Comparison of ENCODE assay signal across 30 cellular contexts in the genomic region with DNA sequence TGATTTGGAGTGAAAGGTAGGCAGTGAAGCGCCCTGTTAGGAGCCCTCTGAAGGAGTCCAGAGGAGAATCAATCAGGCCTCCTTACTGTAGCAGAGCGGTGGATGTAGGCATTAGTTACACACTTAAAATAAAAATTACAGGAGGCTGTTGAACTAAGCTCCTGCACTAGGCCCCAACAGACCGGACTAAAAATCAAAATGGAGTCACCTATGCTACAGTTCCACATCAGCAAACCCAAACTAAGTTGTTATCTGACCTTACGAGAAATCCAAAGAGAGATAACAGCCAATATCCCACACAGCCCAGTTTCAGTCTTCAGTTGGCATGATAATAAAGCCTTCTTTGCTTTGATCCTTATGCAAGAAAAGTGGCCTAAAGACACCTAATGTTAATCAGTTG.
"Had no signal": no experiment of that assay in that cellular context is flagged by ENCODE, and none has a peak within 500 bp of the region (broad histone marks: within the 10 kb centered on the region; RNA-seq: fewer than 3 reads in every experiment).

No MANE protein-coding gene starts in this region.

- H3K27ac ChIP-seq: adrenal gland, body of pancreas, esophagus muscularis mucosa, foreskin keratinocyte, gastrocnemius medialis, heart left ventricle had no signal

- H3K27me3 ChIP-seq: adrenal gland, body of pancreas, esophagus muscularis mucosa, foreskin keratinocyte, gastrocnemius medialis, heart left ventricle had no signal

- H3K4me3 ChIP-seq: adrenal gland, body of pancreas, esophagus muscularis mucosa, gastrocnemius medialis, heart left ventricle had no signal

- FAIRE-seq: colon had no signal

- DNase-seq: activated CD4-positive, alpha-beta memory T cell treated with anti-CD3 and anti-CD28 coated beads, Interleukin-2, amount 10 ng/mL, durations not matched to agents 7 days and 5 days; activated CD4-positive, alpha-beta T cell treated with anti-CD3 and anti-CD28 coated beads for 1 hour; activated CD4-positive, alpha-beta T cell treated with anti-CD3 and anti-CD28 coated beads for 4 hours; activated CD4-positive, alpha-beta T cell treated with anti-CD3 and anti-CD28 coated beads, Interleukin-2, amount 10 ng/mL, durations not matched to agents 7 days and 5 days; activated CD4-positive, alpha-beta T cell treated with anti-CD3 and anti-CD28 coated beads, Interleukin-2, amount 50 U/mL, for 4 hours; activated effector memory CD4-positive, alpha-beta T cell treated with anti-CD3 and anti-CD28 coated beads, Interleukin-2, amount 50 U/mL, for 16 hours; activated naive CD4-positive, alpha-beta T cell treated with anti-CD3 and anti-CD28 coated beads for 36 hours; activated naive CD8-positive, alpha-beta T cell treated with anti-CD3 and anti-CD28 coated beads for 36 hours; activated naive CD8-positive, alpha-beta T cell treated with anti-CD3 and anti-CD28 coated beads, Interleukin-2, amount 50 U/mL, for 24 hours; activated T-cell treated with anti-CD3 and anti-CD28 coated beads, Interleukin-2, amount 50 U/mL, for 4 hours; adrenal gland; amygdala; aorta; body of pancreas; caudate nucleus; cortex of kidney; dermis blood vessel endothelial cell; effector CD4-positive, alpha-beta T cell; effector memory CD8-positive, alpha-beta T cell; erythroblast; foreskin keratinocyte; gastrocnemius medialis; glutamatergic neuron; heart left ventricle; T-helper 17 cell had no signal

- H3K4me3 Mint-ChIP-seq: activated CD4-positive, alpha-beta memory T cell treated with anti-CD3 and anti-CD28 coated beads, Interleukin-2, amount 10 ng/mL, durations not matched to agents 7 days and 5 days; activated CD4-positive, alpha-beta T cell treated with anti-CD3 and anti-CD28 coated beads, Interleukin-2, amount 10 ng/mL, durations not matched to agents 7 days and 5 days; activated naive CD4-positive, alpha-beta T cell treated with anti-CD3 and anti-CD28 coated beads for 36 hours; activated naive CD4-positive, alpha-beta T cell treated with anti-CD3 and anti-CD28 coated beads, Interleukin-2, amount 50 U/mL, for 24 hours; activated naive CD8-positive, alpha-beta T cell treated with anti-CD3 and anti-CD28 coated beads for 36 hours; activated naive CD8-positive, alpha-beta T cell treated with anti-CD3 and anti-CD28 coated beads, Interleukin-2, amount 50 U/mL, for 24 hours; activated T-cell treated with anti-CD3 and anti-CD28 coated beads, Interleukin-2, amount 50 U/mL, for 4 hours; activated T-helper 17 cell treated with anti-CD3 and anti-CD28 coated beads, Interleukin-2, amount 50 U/mL, for 72 hours; effector memory CD8-positive, alpha-beta T cell; T-helper 17 cell; T-helper 2 cell treated with Interferon-gamma antibody and Interleukin-4, amounts not matched to agents 5 μg/mL and 100 μg/mL, for 36 hours had no signal

- H3K27me3 Mint-ChIP-seq: activated CD4-positive, alpha-beta memory T cell treated with anti-CD3 and anti-CD28 coated beads, Interleukin-2, amount 10 ng/mL, durations not matched to agents 7 days and 5 days; activated CD4-positive, alpha-beta T cell treated with anti-CD3 and anti-CD28 coated beads, Interleukin-2, amount 10 ng/mL, durations not matched to agents 7 days and 5 days; activated naive CD4-positive, alpha-beta T cell treated with anti-CD3 and anti-CD28 coated beads, Interleukin-2, amount 50 U/mL, for 24 hours; activated naive CD8-positive, alpha-beta T cell treated with anti-CD3 and anti-CD28 coated beads for 36 hours; activated T-helper 17 cell treated with anti-CD3 and anti-CD28 coated beads, Interleukin-2, amount 50 U/mL, for 72 hours; effector memory CD8-positive, alpha-beta T cell; T-helper 17 cell had no signal

- H3K36me3 ChIP-seq: adrenal gland, esophagus muscularis mucosa, gastrocnemius medialis, heart left ventricle had no signal

- H3K27ac Mint-ChIP-seq: activated CD4-positive, alpha-beta memory T cell treated with anti-CD3 and anti-CD28 coated beads, Interleukin-2, amount 10 ng/mL, durations not matched to agents 7 days and 5 days; activated CD4-positive, alpha-beta T cell treated with anti-CD3 and anti-CD28 coated beads, Interleukin-2, amount 10 ng/mL, durations not matched to agents 7 days and 5 days; activated naive CD4-positive, alpha-beta T cell treated with anti-CD3 and anti-CD28 coated beads for 36 hours; activated naive CD4-positive, alpha-beta T cell treated with anti-CD3 and anti-CD28 coated beads, Interleukin-2, amount 50 U/mL, for 24 hours; activated naive CD8-positive, alpha-beta T cell treated with anti-CD3 and anti-CD28 coated beads for 36 hours; activated naive CD8-positive, alpha-beta T cell treated with anti-CD3 and anti-CD28 coated beads, Interleukin-2, amount 50 U/mL, for 24 hours; activated T-helper 17 cell treated with anti-CD3 and anti-CD28 coated beads, Interleukin-2, amount 50 U/mL, for 72 hours; effector memory CD8-positive, alpha-beta T cell; T-helper 2 cell treated with Interferon-gamma antibody and Interleukin-4, amounts not matched to agents 5 μg/mL and 100 μg/mL, for 36 hours had no signal

- H3K36me3 Mint-ChIP-seq: activated naive CD4-positive, alpha-beta T cell treated with anti-CD3 and anti-CD28 coated beads, Interleukin-2, amount 50 U/mL, for 24 hours had no signal

- H3K9me3 Mint-ChIP-seq: activated CD4-positive, alpha-beta memory T cell treated with anti-CD3 and anti-CD28 coated beads, Interleukin-2, amount 10 ng/mL, durations not matched to agents 7 days and 5 days; activated CD4-positive, alpha-beta T cell treated with anti-CD3 and anti-CD28 coated beads, Interleukin-2, amount 10 ng/mL, durations not matched to agents 7 days and 5 days; activated naive CD4-positive, alpha-beta T cell treated with anti-CD3 and anti-CD28 coated beads for 36 hours; activated naive CD4-positive, alpha-beta T cell treated with anti-CD3 and anti-CD28 coated beads, Interleukin-2, amount 50 U/mL, for 24 hours; activated naive CD8-positive, alpha-beta T cell treated with anti-CD3 and anti-CD28 coated beads for 36 hours; activated naive CD8-positive, alpha-beta T cell treated with anti-CD3 and anti-CD28 coated beads, Interleukin-2, amount 50 U/mL, for 24 hours; activated T-cell treated with anti-CD3 and anti-CD28 coated beads, Interleukin-2, amount 50 U/mL, for 4 hours; activated T-helper 17 cell treated with anti-CD3 and anti-CD28 coated beads, Interleukin-2, amount 50 U/mL, for 72 hours; effector memory CD8-positive, alpha-beta T cell; T-helper 2 cell treated with Interferon-gamma antibody and Interleukin-4, amounts not matched to agents 5 μg/mL and 100 μg/mL, for 36 hours had no signal

- ATAC-seq: activated naive CD8-positive, alpha-beta T cell treated with anti-CD3 and anti-CD28 coated beads, Interleukin-2, amount 50 U/mL, for 24 hours; activated T-cell treated with anti-CD3 and anti-CD28 coated beads, Interleukin-2, amount 50 U/mL, for 4 hours; activated T-helper 17 cell treated with anti-CD3 and anti-CD28 coated beads, Interleukin-2, amount 50 U/mL, for 72 hours; body of pancreas; effector memory CD8-positive, alpha-beta T cell; foreskin keratinocyte; gastrocnemius medialis; heart left ventricle; T-helper 17 cell had no signal

- H3K9me3 ChIP-seq: adrenal gland, body of pancreas, esophagus muscularis mucosa, gastrocnemius medialis, heart left ventricle had no signal
